1 cellular context compared by ENCODE assay signal in genomic region chr1:151635479-151636072, GRCh38.
TF ChIP-seq lines count a peak whose summit lies in the region.

No MANE protein-coding gene starts in this region.

TF ChIP-seq in HepG2, 621 proteins besides CTCF, POLR2A, EP300 and RAD21 (continued from another document):
- no peak for TF ChIP-seq UBTF (CRISPR knock-in tag; IDR thresholded peaks at IDR 0.05)
